1 cellular context compared by ENCODE assay signal in genomic region chr11:61956191-61957027, GRCh38.
TF ChIP-seq lines count a peak whose summit lies in the region.

No MANE protein-coding gene starts in this region.

TF ChIP-seq in H1, 55 proteins besides CTCF, POLR2A, EP300 and RAD21:
- TF ChIP-seq SIN3A (conservative IDR thresholded peaks at IDR 0.05 in 1 of 2, IDR thresholded peaks at IDR 0.05 in 1 of 2; ENCODE audit: low read depth in 1 of 2, low read length in 2 of 2) (no peak), TBP (IDR thresholded peaks at IDR 0.05; ENCODE audit: low read depth, low read length) (no peak), CREB1 (IDR thresholded peaks at IDR 0.05) (no peak), RFX5 (IDR thresholded peaks at IDR 0.05; ENCODE audit: borderline replicate concordance, low read depth, low read length) (no peak), CHD1 (IDR thresholded peaks at IDR 0.05; ENCODE audit: low read depth, low read length) (no peak), SUZ12 (IDR thresholded peaks at IDR 0.05; ENCODE audit: low read length) (no peak), YY1 (IDR thresholded peaks at IDR 0.05; ENCODE audit: low read depth, low read length) (no peak), KDM5A (IDR thresholded peaks at IDR 0.05; ENCODE audit: low read length) (no peak), RXRA (IDR thresholded peaks at IDR 0.05; ENCODE audit: insufficient read depth, low read depth, low read length) (no peak), TAF7 (optimal IDR thresholded peaks at IDR 0.05; ENCODE audit: borderline replicate concordance, low read depth, low read length) (no peak), RNF2 (IDR thresholded peaks at IDR 0.05; ENCODE audit: borderline replicate concordance, low read depth, low read length, missing control alignments, poor library complexity, severe bottlenecking) (no peak), SP2 (IDR thresholded peaks at IDR 0.05; ENCODE audit: low read length) (no peak), MAFK (IDR thresholded peaks at IDR 0.05; ENCODE audit: low read depth, low read length) (no peak), USF2 (IDR thresholded peaks at IDR 0.05; ENCODE audit: low read length) (no peak), CEBPB (IDR thresholded peaks at IDR 0.05; ENCODE audit: low read depth, low read length) (no peak), GTF2F1 (IDR thresholded peaks at IDR 0.05; ENCODE audit: borderline replicate concordance, low read depth, low read length) (no peak), SAP30 (IDR thresholded peaks at IDR 0.05; ENCODE audit: insufficient read depth, insufficient replicate concordance, low read length) (no peak), POLR2AphosphoS5 (IDR thresholded peaks at IDR 0.05; ENCODE audit: low read depth, low read length) (no peak), BCL11A (IDR thresholded peaks at IDR 0.05; ENCODE audit: low read depth in 2 of 2, low read length in 2 of 2) (no peak)
